28 cellular contexts compared by ENCODE assay signal in the genomic region with DNA sequence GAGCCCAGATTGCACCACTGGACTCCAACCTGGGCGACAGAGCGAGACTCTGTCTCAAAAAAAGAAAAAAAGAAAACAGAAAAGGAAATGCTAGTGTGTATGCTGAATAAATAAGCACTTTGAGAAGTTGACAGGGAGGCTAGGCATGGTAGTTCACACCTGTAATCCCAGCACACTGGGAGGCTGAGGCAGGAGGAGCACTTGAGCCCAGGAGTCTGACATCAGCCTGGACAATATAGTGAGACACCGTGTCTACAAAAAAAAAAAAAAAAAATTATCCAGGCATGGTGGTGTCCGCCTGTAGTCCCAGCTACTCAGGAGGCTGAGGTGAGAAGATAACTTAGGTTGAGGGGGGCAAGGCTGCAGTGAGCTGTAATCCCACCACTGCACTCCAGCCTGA.
"Had no signal": no experiment of that assay in that cellular context is flagged by ENCODE, and none has a peak within 500 bp of the region (broad histone marks: within the 10 kb centered on the region; RNA-seq: fewer than 3 reads in every experiment).

No MANE protein-coding gene starts in this region.

- H3K4me2 ChIP-seq: smooth muscle cell had no signal

- H3K27ac Mint-ChIP-seq: endodermal cell; mesothelial cell of epicardium; nephron progenitor cell; stimulated activated memory B cell treated with anti-CD40 and anti-IgM and Interleukin-4, amounts not matched to agents 10 μg/mL and 1 μg/mL and 100 μg/mL, for 72 hours had no signal

- H3K27ac ChIP-seq: colonic mucosa, epithelial cell of prostate, gastrocnemius medialis, pancreas, thoracic aorta, tibial nerve, upper lobe of left lung, uterus had no signal

- H3K9me3 ChIP-seq: colonic mucosa, gastrocnemius medialis, pancreas, thoracic aorta, upper lobe of left lung, uterus had no signal

- DNase-seq: colonic mucosa; effector CD8-positive, alpha-beta T cell; foreskin fibroblast; gastrocnemius medialis; head of caudate nucleus; kidney; mesenchymal stem cell; naive thymus-derived CD4-positive, alpha-beta T cell; nephron progenitor cell; pancreas; stimulated activated CD4-positive, alpha-beta T cell treated with anti-CD3 and anti-CD28 coated beads, Interleukin-12 subunit alpha, Interleukin-12 subunit beta, amount 100 ng/mL, for 4 hours; stimulated activated CD4-positive, alpha-beta T cell treated with anti-CD3 and anti-CD28 coated beads, Interleukin-1b, Interleukin-23, amount 100 ng/mL, for 48 hours; stimulated activated CD4-positive, alpha-beta T cell treated with anti-CD3 and anti-CD28 coated beads, Interleukin-4, amount 100 ng/mL, for 1 hour; stimulated activated naive CD8-positive, alpha-beta T cell treated with anti-CD3 and anti-CD28 coated beads, Interleukin-15, Interleukin-2, amounts not matched to agents 100 U/mL and 50 U/mL, for 24 hours; uterus had no signal

- H3K9me3 Mint-ChIP-seq: dendritic cell treated with granulocyte-macrophage colony-stimulating factor and Interleukin-4, amounts not matched to agents 40 ng/mL and 50 ng/mL, for 4 days; naive thymus-derived CD4-positive, alpha-beta T cell; stimulated activated memory B cell treated with anti-CD40 and anti-IgM and Interleukin-4, amounts not matched to agents 10 μg/mL and 1 μg/mL and 100 μg/mL, for 72 hours had no signal

- ATAC-seq: esophagus mucosa; gastrocnemius medialis; left lobe of liver; naive thymus-derived CD4-positive, alpha-beta T cell; sciatic nerve; stimulated activated memory B cell treated with anti-CD40 and anti-IgM and Interleukin-4, amounts not matched to agents 10 μg/mL and 1 μg/mL and 100 μg/mL, for 72 hours; stimulated activated naive CD8-positive, alpha-beta T cell treated with anti-CD3 and anti-CD28 coated beads, Interleukin-15, Interleukin-2, amounts not matched to agents 100 U/mL and 50 U/mL, for 24 hours had no signal

- FAIRE-seq: kidney, pancreas had no signal

- H3K4me1 Mint-ChIP-seq: endodermal cell, mesothelial cell of epicardium had no signal

- H3K36me3 ChIP-seq: colonic mucosa, gastrocnemius medialis, pancreas, thoracic aorta, uterus had no signal

- H3K4me3 ChIP-seq: colonic mucosa, gastrocnemius medialis, lung, pancreas, smooth muscle cell, thoracic aorta, tibial nerve, upper lobe of left lung, uterus had no signal

- H3K27me3 ChIP-seq: colonic mucosa, gastrocnemius medialis, pancreas, tibial nerve, upper lobe of left lung, uterus had no signal

- H3K4me1 ChIP-seq: colonic mucosa, gastrocnemius medialis, tibial nerve, uterus had no signal

- H3K4me3 Mint-ChIP-seq: dendritic cell treated with granulocyte-macrophage colony-stimulating factor and Interleukin-4, amounts not matched to agents 40 ng/mL and 50 ng/mL, for 4 days; endodermal cell; mesothelial cell of epicardium; naive thymus-derived CD4-positive, alpha-beta T cell; nephron progenitor cell; stimulated activated memory B cell treated with anti-CD40 and anti-IgM and Interleukin-4, amounts not matched to agents 10 μg/mL and 1 μg/mL and 100 μg/mL, for 72 hours had no signal
